8 cellular contexts compared by ENCODE assay signal in the genomic region with DNA sequence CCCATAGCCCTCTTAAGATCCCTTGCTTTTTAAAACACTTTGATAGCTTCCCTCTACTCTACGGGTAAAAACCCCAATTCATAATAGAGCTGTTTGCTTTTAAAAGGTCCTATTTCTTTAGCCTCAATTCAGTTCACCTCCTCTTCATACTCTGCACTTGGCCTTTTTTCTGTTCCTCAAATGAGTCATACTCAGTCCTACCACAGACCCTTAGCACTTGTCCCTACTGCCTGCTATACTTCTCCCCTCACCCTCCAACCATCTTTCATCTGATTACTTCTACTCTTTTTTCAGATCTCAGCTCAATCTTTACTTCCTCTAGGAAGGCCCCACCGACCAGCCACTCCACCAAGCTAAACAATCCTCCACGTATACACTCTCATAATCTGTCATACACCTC. TPM values are rescaled to one million over a fixed set of nuclear protein-coding genes. Genes with fewer than 3 reads are reported as not detected.
DNase-seq lines count a peak whose midpoint lies in the region; ATAC-seq lines count a peak whose summit lies in the region.

No MANE protein-coding gene starts in this region.

- H2AFZ ChIP-seq in neuronal stem cell (ENCODE audit: low read length): no peak overlapping the region

- peaks cover 10 to 59% of the 10 kb centered on the region in 2 donors for H3K36me3 ChIP-seq in neuronal stem cell (replicated peaks in 1 of 2; ENCODE audit: control insufficient read depth in 2 of 2, insufficient read depth in 2 of 2, low read length in 2 of 2)

- no peak overlapping the region for H2BK120ac ChIP-seq in neuronal stem cell (ENCODE audit: low read depth, low read length)

- no peaks in the 10 kb centered on the region for H3K9me3 Mint-ChIP-seq in activated T-helper 17 cell treated with anti-CD3 and anti-CD28 coated beads, Interleukin-2, amount 50 U/mL, for 72 hours

- peak; percentile 74 for ATAC-seq in GM18502 (IDR thresholded peaks at IDR 0.05; ENCODE audit: poor library complexity, unreplicated experiment)
- peak; percentile 67 for ATAC-seq in GM21526 (IDR thresholded peaks at IDR 0.05; ENCODE audit: low FRiP score, unreplicated experiment)
- ATAC-seq in HG03460 (IDR thresholded peaks at IDR 0.05; ENCODE audit: unreplicated experiment): peak; percentile 60
- ATAC-seq in activated T-helper 17 cell treated with anti-CD3 and anti-CD28 coated beads, Interleukin-2, amount 50 U/mL, for 72 hours (replicated peaks): peak; percentile 39

- H3K79me1 ChIP-seq in neuronal stem cell (ENCODE audit: low read depth, low read length): peaks cover 10% of the 10 kb centered on the region

- H3K23ac ChIP-seq in neuronal stem cell (ENCODE audit: low read depth, low read length, poor library complexity): no peak overlapping the region

- H2BK15ac ChIP-seq in neuronal stem cell (ENCODE audit: low read length): no peak overlapping the region

- no peak overlapping the region for H4K8ac ChIP-seq in neuronal stem cell (ENCODE audit: low read depth, low read length)

- no peak overlapping the region for H3K14ac ChIP-seq in neuronal stem cell (ENCODE audit: low read length)

- DNase-seq in NCI-H2107 treated with DMSO at 0.1 percent for 48 hours (lab: John Stamatoyannopoulos, UW; ENCODE audit: unreplicated experiment) (no peak), neuronal stem cell (ENCODE audit: low spot score) (no peak)
- DNase-seq in stimulated activated CD4-positive, alpha-beta T cell treated with anti-CD3 and anti-CD28 coated beads, Interleukin-4, amount 100 ng/mL, for 1 hour: no peak
- DNase-seq in activated CD4-positive, alpha-beta T cell treated with anti-CD3 and anti-CD28 coated beads, Interleukin-2, amount 50 U/mL, for 4 hours: no peak

- H2BK12ac ChIP-seq in neuronal stem cell (ENCODE audit: low read length): no peak overlapping the region

- H3K4me3 ChIP-seq in neuronal stem cell (ENCODE audit: low read length in 2 of 2): no peak overlapping the region

- H2AK5ac ChIP-seq in neuronal stem cell (ENCODE audit: low read depth, low read length): no peak overlapping the region

- peaks cover 81% of the 10 kb centered on the region for H3K36me3 Mint-ChIP-seq in activated T-helper 17 cell treated with anti-CD3 and anti-CD28 coated beads, Interleukin-2, amount 50 U/mL, for 72 hours (ENCODE audit: low read depth)

- H3K27ac ChIP-seq in neuronal stem cell (replicated peaks; ENCODE audit: low read length): no peak overlapping the region

- no peaks in the 10 kb centered on the region for H3K27me3 Mint-ChIP-seq in activated T-helper 17 cell treated with anti-CD3 and anti-CD28 coated beads, Interleukin-2, amount 50 U/mL, for 72 hours

- peak overlapping the region; percentile 92 for H3K4me3 Mint-ChIP-seq in activated T-helper 17 cell treated with anti-CD3 and anti-CD28 coated beads, Interleukin-2, amount 50 U/mL, for 72 hours

- peaks cover 14 to 16% of the 10 kb centered on the region in 2 donors for H3K4me1 ChIP-seq in neuronal stem cell (ENCODE audit: control insufficient read depth in 2 of 2, insufficient read depth in 1 of 2, low read depth in 1 of 2, low read length in 2 of 2)

- peaks cover 0 to 2% of the 10 kb centered on the region in 2 donors for H3K9me3 ChIP-seq in neuronal stem cell (replicated peaks in 1 of 2; ENCODE audit: control insufficient read depth in 2 of 2, insufficient read depth in 1 of 2, low read depth in 1 of 2, low read length in 2 of 2)

- WGBS in neuronal stem cell (ENCODE audit: extremely low coverage in 2 of 2, insufficient read length in 2 of 2, insufficient replicate concordance in 1 of 2), 2 donors: 100% methylated on average over 1 of the region's 3 CpGs; no CpG with 5 or more reads in 1 of the 2 donors

- peaks cover 39% of the 10 kb centered on the region for H3K4me1 Mint-ChIP-seq in activated T-helper 17 cell treated with anti-CD3 and anti-CD28 coated beads, Interleukin-2, amount 50 U/mL, for 72 hours

- no peak overlapping the region for H3K18ac ChIP-seq in neuronal stem cell (ENCODE audit: low read length)

- H2BK5ac ChIP-seq in neuronal stem cell (ENCODE audit: low read length): no peak overlapping the region

- H3K4me2 ChIP-seq in neuronal stem cell (ENCODE audit: insufficient read depth, low read length, poor library complexity, severe bottlenecking): no peak overlapping the region

- no peak overlapping the region for H3K4ac ChIP-seq in neuronal stem cell (ENCODE audit: low read length)

- H3K9ac ChIP-seq in neuronal stem cell (ENCODE audit: low read depth, low read length, poor library complexity): no peak overlapping the region

- peaks cover 0 to 11% (median 4%) of the 10 kb centered on the region in 3 experiments for H3K27me3 ChIP-seq in neuronal stem cell (ENCODE audit: control insufficient read depth in 3 of 3, insufficient read depth in 3 of 3, low read depth in 1 of 3, low read length in 3 of 3)

- H3K27ac Mint-ChIP-seq in activated T-helper 17 cell treated with anti-CD3 and anti-CD28 coated beads, Interleukin-2, amount 50 U/mL, for 72 hours: peak overlapping the region; percentile 47

- no peak overlapping the region for H4K91ac ChIP-seq in neuronal stem cell (ENCODE audit: low read depth, low read length, poor library complexity)

RNA-seq across cellular contexts. Expression of gene HDAC3, which starts 2.5 kb away (rescaled TPM):
- total RNA-seq in activated T-helper 17 cell treated with anti-CD3 and anti-CD28 coated beads, Interleukin-2, amount 50 U/mL, for 72 hours: 100 to 1,000 TPM; 123 to 174 TPM
- polyA plus RNA-seq in neuronal stem cell (2013, experiment 1 of 2): 61.4 TPM
- 61.9 TPM for polyA plus RNA-seq in neuronal stem cell (2013, experiment 2 of 2)

RNA-seq across cellular contexts. Expression of gene RELL2, which starts 2.6 kb away (rescaled TPM):
- total RNA-seq in activated T-helper 17 cell treated with anti-CD3 and anti-CD28 coated beads, Interleukin-2, amount 50 U/mL, for 72 hours: 10 to 100 TPM; 16.5 to 29.9 TPM
- 2.6 TPM for polyA plus RNA-seq in neuronal stem cell (2013, experiment 1 of 2)
- polyA plus RNA-seq in neuronal stem cell (2013, experiment 2 of 2): 2.5 TPM

RNA-seq across cellular contexts. Expression of gene DIAPH1, which starts 15.4 kb away (rescaled TPM):
- total RNA-seq in activated T-helper 17 cell treated with anti-CD3 and anti-CD28 coated beads, Interleukin-2, amount 50 U/mL, for 72 hours: 100 to 1,000 TPM; 186 to 268 TPM
- polyA plus RNA-seq in neuronal stem cell (2013, experiment 1 of 2): 34.7 TPM
- 34.1 TPM for polyA plus RNA-seq in neuronal stem cell (2013, experiment 2 of 2)

RNA-seq across cellular contexts. Expression of gene FCHSD1, which starts 17.1 kb away (rescaled TPM):
- 100 to 1,000 TPM in 1 of 2 donors, 10 to 100 TPM in 1; 38.7 to 113 TPM for total RNA-seq in activated T-helper 17 cell treated with anti-CD3 and anti-CD28 coated beads, Interleukin-2, amount 50 U/mL, for 72 hours
- 11.3 TPM for polyA plus RNA-seq in neuronal stem cell (2013, experiment 1 of 2)
- polyA plus RNA-seq in neuronal stem cell (2013, experiment 2 of 2): 10.9 TPM

RNA-seq across cellular contexts. Expression of gene ARAP3, which starts 47.9 kb away (rescaled TPM):
- total RNA-seq in activated T-helper 17 cell treated with anti-CD3 and anti-CD28 coated beads, Interleukin-2, amount 50 U/mL, for 72 hours: 10 to 100 TPM in 1 of 2 donors, 1 to 10 TPM in 1; 7.1 to 19.6 TPM
- polyA plus RNA-seq in neuronal stem cell (2013, experiment 1 of 2): 19.7 TPM
- polyA plus RNA-seq in neuronal stem cell (2013, experiment 2 of 2): 19.5 TPM
